Comparison of ENCODE assay signal across 15 cellular contexts in genomic region chr4:185398618-185399017, GRCh38. TPM values are rescaled to one million over a fixed set of nuclear protein-coding genes. Genes with fewer than 3 reads are reported as not detected.
DNase-seq lines count a peak whose midpoint lies in the region; ATAC-seq, FAIRE-seq and TF ChIP-seq lines count a peak whose summit lies in the region.
"Had no signal": no experiment of that assay in that cellular context is flagged by ENCODE, and none has a peak within 500 bp of the region (broad histone marks: within the 10 kb centered on the region; RNA-seq: fewer than 3 reads in every experiment).

No MANE protein-coding gene starts in this region.

- H3K4me3 Mint-ChIP-seq in activated naive CD8-positive, alpha-beta T cell treated with anti-CD3 and anti-CD28 coated beads, Interleukin-2, amount 10 ng/mL, durations not matched to agents 7 days and 5 days, result peak overlapping the region; percentile 90
- H3K4me3 Mint-ChIP-seq in nephron, result peak overlapping the region; percentile 13 to 70 (median 47)

- no peak for TF ChIP-seq POLR2A in GM12891 (IDR thresholded peaks at IDR 0.05; ENCODE audit: low read depth, low read length)

- H3K9me3 ChIP-seq in BLaER1, result no peaks in the 10 kb centered on the region
- H3K9me3 ChIP-seq: vagina had no signal

- POLR2A ChIA-PET in activated naive CD8-positive, alpha-beta T cell treated with anti-CD3 and anti-CD28 coated beads, Interleukin-2, amount 10 ng/mL, durations not matched to agents 7 days and 5 days (lab: Charles Lee), result interaction anchor here (0.7 kb wide), 1 partner anchor 26 kb away, joined by 3 read pairs; no protein-coding TSS in a partner anchor

- peaks cover 54% of the 10 kb centered on the region for H3K4me1 ChIP-seq in BLaER1

- H4K20me1 ChIP-seq in BLaER1, result peaks cover 5% of the 10 kb centered on the region; the same call in 1 of the 2 replicates

- no peaks in the 10 kb centered on the region for H3K27me3 ChIP-seq in BLaER1
- H3K27me3 ChIP-seq: vagina had no signal

- DNase-seq in GM12891 (ENCODE audit: insufficient read length, low spot score) (no peak), head of caudate nucleus (no peak), GM13976 (ENCODE audit: low spot score) (no peak), NCI-H2081 (lab: John Stamatoyannopoulos, UW) (no peak), mucosa of gallbladder (ENCODE audit: low spot score) (no peak)
- DNase-seq in activated naive CD8-positive, alpha-beta T cell treated with anti-CD3 and anti-CD28 coated beads, Interleukin-2, amount 10 ng/mL, durations not matched to agents 7 days and 5 days, result no peak
- DNase-seq: activated naive CD4-positive, alpha-beta T cell treated with Interleukin-2 at 50 U/mL for 16 hours; H7; mesendoderm; NCI-H510A; stimulated activated CD8-positive, alpha-beta memory T cell treated with anti-CD3 and anti-CD28 coated beads, Interleukin-4, amount 100 ng/mL, for 48 hours had no signal

- no peak overlapping the region for H3K27ac Mint-ChIP-seq in activated naive CD8-positive, alpha-beta T cell treated with anti-CD3 and anti-CD28 coated beads, Interleukin-2, amount 10 ng/mL, durations not matched to agents 7 days and 5 days
- H3K27ac Mint-ChIP-seq in nephron, result no peak overlapping the region
- H3K27ac Mint-ChIP-seq: T-helper 1 cell treated with Interleukin-12 subunit alpha and Interleukin-12 subunit beta and Interleukin-4 antibody, amounts not matched to agents 30 μg/mL and 1 μg/mL, for 36 hours had no signal

- no peaks in the 10 kb centered on the region for H3K27me3 Mint-ChIP-seq in activated naive CD8-positive, alpha-beta T cell treated with anti-CD3 and anti-CD28 coated beads, Interleukin-2, amount 10 ng/mL, durations not matched to agents 7 days and 5 days
- H3K27me3 Mint-ChIP-seq in nephron (ENCODE audit: low read depth), result no peaks in the 10 kb centered on the region

- H3K4me2 ChIP-seq in BLaER1, result peak overlapping the region; percentile 90; the same call in 1 of the 2 replicates

- intact Hi-C loops in head of caudate nucleus (cut with DNase I), result loop anchor here (5.0 kb wide), 1 partner anchor 196 kb away; the partner anchor contains the start of gene CFAP97

- no peak overlapping the region for H3K4me3 ChIP-seq in BLaER1

- H3K27ac ChIP-seq in BLaER1, result no peak overlapping the region
- H3K27ac ChIP-seq: vagina had no signal

- TF ChIP-seq CTCF in nephron (IDR thresholded peaks at IDR 0.05; ENCODE audit: unreplicated experiment in 3 of 3), result no peak
- TF ChIP-seq CTCF in GM13976 (IDR thresholded peaks at IDR 0.05; ENCODE audit: borderline replicate concordance, control extremely low read depth, extremely low read depth, insufficient read depth, missing control alignments), result no peak

- no peak overlapping the region for H3K9ac ChIP-seq in BLaER1

- no peaks in the 10 kb centered on the region for H3K9me3 Mint-ChIP-seq in activated naive CD8-positive, alpha-beta T cell treated with anti-CD3 and anti-CD28 coated beads, Interleukin-2, amount 10 ng/mL, durations not matched to agents 7 days and 5 days
- no peaks in the 10 kb centered on the region for H3K9me3 Mint-ChIP-seq in nephron
- H3K9me3 Mint-ChIP-seq: T-helper 1 cell treated with Interleukin-12 subunit alpha and Interleukin-12 subunit beta and Interleukin-4 antibody, amounts not matched to agents 30 μg/mL and 1 μg/mL, for 36 hours had no signal

- no peak for ATAC-seq in activated naive CD8-positive, alpha-beta T cell treated with anti-CD3 and anti-CD28 coated beads, Interleukin-2, amount 10 ng/mL, durations not matched to agents 7 days and 5 days (ENCODE audit: low read depth)

- H3K36me3 Mint-ChIP-seq in activated naive CD8-positive, alpha-beta T cell treated with anti-CD3 and anti-CD28 coated beads, Interleukin-2, amount 10 ng/mL, durations not matched to agents 7 days and 5 days, result peaks cover 34% of the 10 kb centered on the region
- H3K36me3 Mint-ChIP-seq in nephron (ENCODE audit: low read depth), result peaks cover 38% of the 10 kb centered on the region

- in situ Hi-C loops in GM13976 (cut with MboI; ENCODE audit: low sequenced_read_pairs, unreplicated experiment), result no loop called here

- no peak for FAIRE-seq in GM12891 (lab: Jason Lieb, UNC)

- H3K36me3 ChIP-seq in BLaER1, result peaks cover 35% of the 10 kb centered on the region

- H3K4me1 Mint-ChIP-seq in activated naive CD8-positive, alpha-beta T cell treated with anti-CD3 and anti-CD28 coated beads, Interleukin-2, amount 10 ng/mL, durations not matched to agents 7 days and 5 days, result peaks cover 33% of the 10 kb centered on the region
- H3K4me1 Mint-ChIP-seq in nephron, result peaks cover 28% of the 10 kb centered on the region

TF ChIP-seq in GM12891, 5 proteins besides CTCF, POLR2A, EP300 and RAD21:
- TF ChIP-seq SPI1 (IDR thresholded peaks at IDR 0.05; ENCODE audit: low read depth, low read length) (peak; percentile 73), TAF1 (IDR thresholded peaks at IDR 0.05; ENCODE audit: low read depth, low read length) (no peak)

RNA-seq across cellular contexts. Expression of gene ANKRD37, which starts 2.0 kb away (rescaled TPM):
- 183 TPM for polyA plus RNA-seq in GM12891 (2012; ENCODE audit: low read depth, missing spikeins)
- 1 to 10 TPM; 7.4 to 8.1 TPM for total RNA-seq in activated naive CD8-positive, alpha-beta T cell treated with anti-CD3 and anti-CD28 coated beads, Interleukin-2, amount 10 ng/mL, durations not matched to agents 7 days and 5 days
- total RNA-seq in mucosa of gallbladder, result 16.4 TPM

RNA-seq across cellular contexts. Expression of gene LRP2BP, which starts 2.9 kb away (rescaled TPM):
- 3.1 TPM for polyA plus RNA-seq in GM12891 (2012; ENCODE audit: low read depth, missing spikeins)
- total RNA-seq in activated naive CD8-positive, alpha-beta T cell treated with anti-CD3 and anti-CD28 coated beads, Interleukin-2, amount 10 ng/mL, durations not matched to agents 7 days and 5 days, result under 1 TPM; 0.71 to 0.78 TPM
- total RNA-seq in mucosa of gallbladder, result 0.95 TPM

RNA-seq across cellular contexts. Expression of gene UFSP2, which starts 27.1 kb away (rescaled TPM):
- polyA plus RNA-seq in GM12891 (2012; ENCODE audit: low read depth, missing spikeins), result 21.2 TPM
- total RNA-seq in activated naive CD8-positive, alpha-beta T cell treated with anti-CD3 and anti-CD28 coated beads, Interleukin-2, amount 10 ng/mL, durations not matched to agents 7 days and 5 days, result 10 to 100 TPM; 19.8 to 24.1 TPM
- total RNA-seq in mucosa of gallbladder, result 29.7 TPM
